In the genomic region with DNA sequence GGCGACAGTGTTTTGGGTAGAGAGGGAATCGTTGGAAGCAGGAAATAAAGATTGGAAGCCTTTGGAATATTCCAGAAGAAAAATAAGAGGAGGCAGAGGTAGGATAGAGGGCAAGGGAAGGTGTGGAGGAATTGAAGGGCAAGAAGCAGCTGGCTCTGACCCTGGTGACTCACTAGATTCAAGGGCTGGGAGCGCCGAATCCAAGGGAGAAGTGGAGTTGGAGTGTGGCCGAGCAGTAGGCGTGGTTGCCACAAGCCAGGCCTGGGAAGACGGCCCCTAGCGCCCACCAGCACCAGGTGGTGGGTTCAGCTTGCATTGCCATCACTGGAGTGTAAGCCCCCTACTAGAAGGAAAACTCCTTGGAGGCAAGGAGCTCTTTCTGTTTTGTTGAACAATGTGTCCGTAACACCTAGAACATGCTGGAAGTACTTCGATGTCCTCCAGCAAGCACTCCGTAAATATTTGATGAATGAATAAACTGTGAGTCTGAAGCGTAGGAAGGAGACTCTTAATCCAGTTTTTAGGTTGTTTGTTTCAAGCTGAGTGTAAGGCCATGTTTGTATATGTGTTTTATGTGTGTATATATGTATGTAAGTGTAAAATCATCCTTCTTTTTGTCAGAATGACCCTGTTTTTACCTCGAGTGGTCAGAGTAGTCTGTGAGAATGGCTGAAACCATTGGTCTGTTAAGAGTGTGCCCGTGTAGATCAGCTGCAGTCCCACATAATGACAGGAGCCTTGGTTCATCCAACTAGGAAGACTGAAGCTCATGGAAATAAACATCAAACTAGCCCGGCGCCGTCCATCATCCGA, we compare ENCODE assay signal across 15 cellular contexts.
DNase-seq lines count a peak whose midpoint lies in the region; ATAC-seq and TF ChIP-seq lines count a peak whose summit lies in the region.
"Had no signal": no experiment of that assay in that cellular context is flagged by ENCODE, and none has a peak within 500 bp of the region (broad histone marks: within the 10 kb centered on the region; RNA-seq: fewer than 3 reads in every experiment).

No MANE protein-coding gene starts in this region.

- H3K9me3 ChIP-seq in RWPE2 (ENCODE audit: severe bottlenecking): no peaks in the 10 kb centered on the region
- H3K9me3 ChIP-seq in sigmoid colon: no peaks in the 10 kb centered on the region
- H3K9me3 ChIP-seq: heart left ventricle had no signal

- H3K27me3 ChIP-seq in RWPE2 (ENCODE audit: insufficient read depth, poor library complexity, severe bottlenecking) (no peaks in the 10 kb centered on the region), sigmoid colon (no peaks in the 10 kb centered on the region)
- H3K27me3 ChIP-seq: BLaER1 treated with 17β-estradiol and CSF1 and Interleukin-3, amounts not matched to agents 10 nM and 100 nM; heart left ventricle had no signal

- DNase-seq in COLO668 (lab: John Stamatoyannopoulos, UW; ENCODE audit: unreplicated experiment): peak; percentile 16
- DNase-seq in RWPE2 (ENCODE audit: low spot score): peak; percentile 86
- DNase-seq in fibroblast of mammary gland (ENCODE audit: low read depth): peak; percentile 61
- no peak for DNase-seq in sigmoid colon
- DNase-seq in NCI-H524 (lab: John Stamatoyannopoulos, UW): no peak
- DNase-seq in activated CD4-positive, CD25-positive, alpha-beta regulatory T cell treated with anti-CD3 and anti-CD28 coated beads, Interleukin-2, amount 50 U/mL, for 72 hours: no peak
- DNase-seq: activated B cell treated with CpG ODN at 0.5 μM for 24 hours, H7, MM.1S, NCI-H446, SHP77 treated with DMSO at 0.1 percent for 48 hours had no signal

- peak; percentile 64 for ATAC-seq in RWPE2 (ENCODE audit: low read depth)
- ATAC-seq in HG03520 (IDR thresholded peaks at IDR 0.05; ENCODE audit: unreplicated experiment): no peak
- ATAC-seq in GM21576 (IDR thresholded peaks at IDR 0.05; ENCODE audit: unreplicated experiment): no peak

- H3K27ac ChIP-seq in RWPE2 (ENCODE audit: poor library complexity, severe bottlenecking) (peak overlapping the region; percentile 95), sigmoid colon (peak overlapping the region; percentile 27 to 58 (median 38))

- H3K36me3 ChIP-seq in RWPE2 (ENCODE audit: low read depth) (peaks cover 25% of the 10 kb centered on the region), sigmoid colon (no peaks in the 10 kb centered on the region)

- TF ChIP-seq EP300 in sigmoid colon (IDR thresholded peaks at IDR 0.05): no peak

- H3K4me3 ChIP-seq in RWPE2 (ENCODE audit: severe bottlenecking) (no peak overlapping the region), fibroblast of mammary gland (ENCODE audit: control insufficient read depth, low read depth, low read length) (no peak overlapping the region), sigmoid colon (no peak overlapping the region)
- H3K4me3 ChIP-seq: BLaER1 treated with 17β-estradiol and CSF1 and Interleukin-3, amounts not matched to agents 10 nM and 100 nM; heart left ventricle had no signal

- intact Hi-C loops in sigmoid colon (cut with DNase I): no loop called here

- WGBS in sigmoid colon, 2 donors: 70 to 74% methylated on average over 18 of the region's 18 CpGs

- TF ChIP-seq CTCF in RWPE2 (IDR thresholded peaks at IDR 0.05; ENCODE audit: poor library complexity, severe bottlenecking) (peak; percentile 9), fibroblast of mammary gland (conservative IDR thresholded peaks at IDR 0.05; ENCODE audit: control insufficient read depth, insufficient read depth, low read depth, low read length) (no peak), sigmoid colon (IDR thresholded peaks at IDR 0.05) (no peak)

- no peak for TF ChIP-seq POLR2A in sigmoid colon (IDR thresholded peaks at IDR 0.05)

- H3K4me1 ChIP-seq in RWPE2 (ENCODE audit: insufficient read depth, poor library complexity, severe bottlenecking): peaks cover 60% of the 10 kb centered on the region
- H3K4me1 ChIP-seq in sigmoid colon: peaks cover 0 to 13% (median 3%) of the 10 kb centered on the region in 4 donors

Comparison
In these comparisons a context has a peak if more than half of its experiments do, and no peak if none do; other contexts are left out.
1. DNase-seq: peak in COLO668 (single experiment), RWPE2 (single experiment) and fibroblast of mammary gland (single experiment); none in sigmoid colon (single experiment), NCI-H524 (0 of 2) and activated CD4-positive, CD25-positive, alpha-beta regulatory T cell treated with anti-CD3 and anti-CD28 coated beads, Interleukin-2, amount 50 U/mL, for 72 hours (single experiment).